9 cellular contexts compared by ENCODE assay signal in genomic region chr9:95505072-95505471, GRCh38. TPM values are rescaled to one million over a fixed set of nuclear protein-coding genes. Genes with fewer than 3 reads are reported as not detected.
DNase-seq lines count a peak whose midpoint lies in the region; ATAC-seq and TF ChIP-seq lines count a peak whose summit lies in the region.
"Had no signal": no experiment of that assay in that cellular context is flagged by ENCODE, and none has a peak within 500 bp of the region (broad histone marks: within the 10 kb centered on the region; RNA-seq: fewer than 3 reads in every experiment).

No MANE protein-coding gene starts in this region.

- intact Hi-C loops in heart right ventricle (cut with DNase I) (loop anchor here in 5 of 10 donors (5.0 to 10.0 kb wide), 6 partner anchors 43 to 710 kb away; partner anchors contain the start of genes ERCC6L2 (in 3 of the 5) and FANCC (in 3 of the 5)), left ventricle myocardium superior (cut with micrococcal nuclease) (no loop called here), uterus (cut with DNase I; ENCODE audit: low total_unique reads) (no loop called here)

- peak overlapping the region; percentile 38 for H3K27ac Mint-ChIP-seq in memory B cell

- H3K36me3 Mint-ChIP-seq in memory B cell, result peaks cover 2% of the 10 kb centered on the region

- TF ChIP-seq CTCF in heart right ventricle (IDR thresholded peaks at IDR 0.05) (no peak), uterus (IDR thresholded peaks at IDR 0.05) (no peak)

- H3K27me3 ChIP-seq in heart right ventricle, result peaks cover 0 to 55% (median 0%) of the 10 kb centered on the region in 7 donors
- H3K27me3 ChIP-seq in uterus, result no peaks in the 10 kb centered on the region

- 43 to 52% methylated on average over 4 of the region's 4 CpGs for WGBS in heart right ventricle, 2 donors

- H3K9me3 Mint-ChIP-seq in memory B cell, result no peaks in the 10 kb centered on the region

- H3K4me1 ChIP-seq in heart right ventricle, result peaks cover 0 to 46% (median 36%) of the 10 kb centered on the region in 9 donors
- H3K4me1 ChIP-seq in uterus, result no peaks in the 10 kb centered on the region

- TF ChIP-seq POLR2A in uterus (IDR thresholded peaks at IDR 0.05), result no peak

- peaks cover 28% of the 10 kb centered on the region for H3K27me3 Mint-ChIP-seq in memory B cell

- H3K27ac ChIP-seq in heart right ventricle (peak overlapping the region in 6 of 10 donors; percentile 94 to 99 (median 97)), angular gyrus (ENCODE audit: low read depth, low read length) (peak overlapping the region; percentile 62), uterus (peak overlapping the region in 1 of 2 donors; percentile 95)

- H3K4me3 ChIP-seq in heart right ventricle (peak overlapping the region in 9 of 10 donors; percentile 69 to 97 (median 82)), uterus (peak overlapping the region; percentile 88 to 89)

- DNase-seq in heart right ventricle, result no peak
- DNase-seq in left ventricle myocardium superior, result no peak
- DNase-seq in memory B cell (ENCODE audit: low spot score in 2 of 2), result no peak
- DNase-seq in uterus, result no peak
- no peak for DNase-seq in NCI-H187 (lab: John Stamatoyannopoulos, UW)
- DNase-seq in NCI-H510A (lab: John Stamatoyannopoulos, UW), result no peak
- DNase-seq in HK-2 (ENCODE audit: unreplicated experiment), result no peak

- H3K9me3 ChIP-seq in heart right ventricle (no peaks in the 10 kb centered on the region), uterus (no peaks in the 10 kb centered on the region)

- peak overlapping the region; percentile 71 for H3K4me3 Mint-ChIP-seq in memory B cell

- H3K36me3 ChIP-seq in heart right ventricle (peaks cover 0 to 2% (median 0%) of the 10 kb centered on the region in 9 donors), uterus (no peaks in the 10 kb centered on the region)

- ATAC-seq in heart right ventricle (no peak), left ventricle myocardium superior (no peak), memory B cell (ENCODE audit: low read depth) (no peak)
- ATAC-seq: activated CD4-positive, CD25-positive, alpha-beta regulatory T cell treated with anti-CD3 and anti-CD28 coated beads, Interleukin-2, amount 50 U/mL, for 24 hours had no signal

- peaks cover 27% of the 10 kb centered on the region for H3K4me1 Mint-ChIP-seq in memory B cell

RNA-seq across cellular contexts. Expression of gene PTCH1, which starts 11.7 kb away (rescaled TPM):
- total RNA-seq in heart right ventricle (1 to 10 TPM; 3.6 to 10.0 (median 7.8) TPM), left ventricle myocardium superior (10.4 TPM), uterus (10 to 100 TPM in 2 of 4 donors, 1 to 10 TPM in 2; 7.4 to 24.6 (median 10.8) TPM)
- 1 to 10 TPM; 1.6 to 3.7 TPM for polyA plus RNA-seq in heart right ventricle
